ENCODE assay signal across 1 cellular context in genomic region chr17:75241143-75241430, GRCh38.
TF ChIP-seq lines count a peak whose summit lies in the region.

No MANE protein-coding gene starts in this region.

TF ChIP-seq in HEK293, 187 proteins besides CTCF, POLR2A, EP300 and RAD21 (continued from another document):
- TF ChIP-seq ZNF280D (tag by site-specific recombination; IDR thresholded peaks at IDR 0.05), result no peak
- no peak for TF ChIP-seq EGR2 (tag by site-specific recombination; IDR thresholded peaks at IDR 0.05; ENCODE audit: low read depth)
TF ChIP-seq in HEK293: peak in this region for 0.
